In the genomic region with DNA sequence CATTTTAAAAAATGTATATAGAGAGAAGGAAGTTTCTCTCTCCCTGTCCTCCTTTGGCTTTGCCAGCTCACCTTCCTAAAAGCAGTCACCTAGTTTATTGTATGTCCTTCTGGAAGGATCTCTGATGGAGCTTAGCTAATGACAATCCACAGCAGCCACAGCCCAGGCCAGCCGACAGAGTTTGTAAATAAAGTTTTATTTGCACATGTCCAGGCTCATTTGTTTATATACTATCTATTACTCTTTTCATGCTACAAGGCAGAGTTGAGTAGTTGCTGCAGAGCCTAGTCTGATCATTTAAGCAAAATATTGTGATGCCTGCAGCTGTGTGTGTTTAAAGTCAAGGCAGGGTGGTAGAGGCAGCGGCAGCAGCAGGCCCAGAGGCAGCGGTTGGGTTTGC, we compare ENCODE assay signal across 1 cellular context.
TF ChIP-seq lines count a peak whose summit lies in the region.

No MANE protein-coding gene starts in this region.

TF ChIP-seq in GM12878, 131 proteins besides CTCF, POLR2A, EP300 and RAD21:
- TF ChIP-seq SIN3A (IDR thresholded peaks at IDR 0.05; ENCODE audit: low read depth, low read length) (no peak), YY1 (IDR thresholded peaks at IDR 0.05; ENCODE audit: low read depth, low read length) (no peak)
- TF ChIP-seq, protein P1, sequence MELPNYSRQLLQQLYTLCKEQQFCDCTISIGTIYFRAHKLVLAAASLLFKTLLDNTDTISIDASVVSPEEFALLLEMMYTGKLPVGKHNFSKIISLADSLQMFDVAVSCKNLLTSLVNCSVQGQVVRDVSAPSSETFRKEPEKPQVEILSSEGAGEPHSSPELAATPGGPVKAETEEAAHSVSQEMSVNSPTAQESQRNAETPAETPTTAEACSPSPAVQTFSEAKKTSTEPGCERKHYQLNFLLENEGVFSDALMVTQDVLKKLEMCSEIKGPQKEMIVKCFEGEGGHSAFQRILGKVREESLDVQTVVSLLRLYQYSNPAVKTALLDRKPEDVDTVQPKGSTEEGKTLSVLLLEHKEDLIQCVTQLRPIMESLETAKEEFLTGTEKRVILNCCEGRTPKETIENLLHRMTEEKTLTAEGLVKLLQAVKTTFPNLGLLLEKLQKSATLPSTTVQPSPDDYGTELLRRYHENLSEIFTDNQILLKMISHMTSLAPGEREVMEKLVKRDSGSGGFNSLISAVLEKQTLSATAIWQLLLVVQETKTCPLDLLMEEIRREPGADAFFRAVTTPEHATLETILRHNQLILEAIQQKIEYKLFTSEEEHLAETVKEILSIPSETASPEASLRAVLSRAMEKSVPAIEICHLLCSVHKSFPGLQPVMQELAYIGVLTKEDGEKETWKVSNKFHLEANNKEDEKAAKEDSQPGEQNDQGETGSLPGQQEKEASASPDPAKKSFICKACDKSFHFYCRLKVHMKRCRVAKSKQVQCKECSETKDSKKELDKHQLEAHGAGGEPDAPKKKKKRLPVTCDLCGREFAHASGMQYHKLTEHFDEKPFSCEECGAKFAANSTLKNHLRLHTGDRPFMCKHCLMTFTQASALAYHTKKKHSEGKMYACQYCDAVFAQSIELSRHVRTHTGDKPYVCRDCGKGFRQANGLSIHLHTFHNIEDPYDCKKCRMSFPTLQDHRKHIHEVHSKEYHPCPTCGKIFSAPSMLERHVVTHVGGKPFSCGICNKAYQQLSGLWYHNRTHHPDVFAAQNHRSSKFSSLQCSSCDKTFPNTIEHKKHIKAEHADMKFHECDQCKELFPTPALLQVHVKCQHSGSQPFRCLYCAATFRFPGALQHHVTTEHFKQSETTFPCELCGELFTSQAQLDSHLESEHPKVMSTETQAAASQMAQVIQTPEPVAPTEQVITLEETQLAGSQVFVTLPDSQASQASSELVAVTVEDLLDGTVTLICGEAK (IDR thresholded peaks at IDR 0.05; ENCODE audit: borderline replicate concordance), result peak; percentile 68
